In genomic region chr3:171454026-171454425, GRCh38 we compare ENCODE assay signal across 1 cellular context.
TF ChIP-seq lines count a peak whose summit lies in the region.

No MANE protein-coding gene starts in this region.

TF ChIP-seq in GM23338, 12 proteins besides CTCF, POLR2A, EP300 and RAD21 (continued from another document):
- no peak for TF ChIP-seq ZNF462 (CRISPR knock-in tag; IDR thresholded peaks at IDR 0.05)
- no peak for TF ChIP-seq ZNF331 (CRISPR knock-in tag; IDR thresholded peaks at IDR 0.05; ENCODE audit: low read depth)
- TF ChIP-seq JUNB (IDR thresholded peaks at IDR 0.05; ENCODE audit: unreplicated experiment): no peak
- TF ChIP-seq EZH2phosphoT487 (IDR thresholded peaks at IDR 0.05; ENCODE audit: unreplicated experiment): no peak
- no peak for TF ChIP-seq REST (IDR thresholded peaks at IDR 0.05; ENCODE audit: unreplicated experiment)
- no peak for TF ChIP-seq EZH2 (IDR thresholded peaks at IDR 0.05; ENCODE audit: low read depth, unreplicated experiment)
